Comparison of ENCODE assay signal across 24 cellular contexts in genomic region chr12:114321524-114321923, GRCh38.
A peak's percentile ranks its signal among the peaks of the same experiment; 100 is the strongest.
DNase-seq lines count a peak whose midpoint lies in the region; ATAC-seq, FAIRE-seq and TF ChIP-seq lines count a peak whose summit lies in the region.
"Had no signal": no experiment of that assay in that cellular context is flagged by ENCODE, and none has a peak within 500 bp of the region (broad histone marks: within the 10 kb centered on the region; RNA-seq: fewer than 3 reads in every experiment).

No MANE protein-coding gene starts in this region.

- TF ChIP-seq EP300 in A549 (IDR thresholded peaks at IDR 0.05) (no peak), K562 (IDR thresholded peaks at IDR 0.05; ENCODE audit: low read length) (no peak)

- 77% methylated on average over 1 of the region's 1 CpG for WGBS in A549 (ENCODE audit: missing lambda C conversion rate)
- WGBS in K562 (ENCODE audit: insufficient coverage, low coverage, missing lambda C conversion rate) = 0% methylated on average over 1 of the region's 1 CpG

- CTCF ChIA-PET in A549 (lab: Yijun Ruan, JAX) = interaction anchor here (0.6 to 1.9 kb wide), 4 partner anchors 8 to 1151 kb away, joined by 3 to 5 read pairs (median 4); no protein-coding TSS in a partner anchor
- CTCF ChIA-PET in K562 (lab: Yijun Ruan, JAX; ENCODE audit: low intra/inter-chr PET ratio) = no interaction called here

- in situ Hi-C loops in K562 (cut with MboI) = no loop called here

- TF ChIP-seq POLR2A in A549 (IDR thresholded peaks at IDR 0.05; ENCODE audit: low read length) = no peak
- no peak for TF ChIP-seq POLR2A in K562 (conservative IDR thresholded peaks at IDR 0.05)

- no peak overlapping the region for H3K27ac ChIP-seq in A549
- H3K27ac ChIP-seq in K562 (ENCODE audit: extremely low read depth, low read depth, low read length) = no peak overlapping the region
- H3K27ac ChIP-seq: BLaER1 had no signal

- intact Hi-C loops in K562 (cut with micrococcal nuclease) = no loop called here

- POLR2A ChIA-PET in A549 (lab: Yijun Ruan, JAX) = no interaction called here
- POLR2A ChIA-PET in K562 (lab: Yijun Ruan, JAX) = interaction anchor here (0.8 to 1.3 kb wide), 2 partner anchors 10 to 19 kb away, joined by 3 read pairs; no protein-coding TSS in a partner anchor

- TF ChIP-seq RAD21 in A549 (conservative IDR thresholded peaks at IDR 0.05 in 1 of 2, IDR thresholded peaks at IDR 0.05 in 1 of 2) (no peak), K562 (CRISPR knock-in tag; conservative IDR thresholded peaks at IDR 0.05 in 1 of 2, IDR thresholded peaks at IDR 0.05 in 1 of 2) (no peak)

- TF ChIP-seq CTCF in A549 (IDR thresholded peaks at IDR 0.05) (no peak), AG09309 (IDR thresholded peaks at IDR 0.05; ENCODE audit: control insufficient read depth, insufficient read depth, low read depth, low read length, missing control alignments) (peak; percentile 2), K562 (IDR thresholded peaks at IDR 0.05 in 2 of 3, conservative IDR thresholded peaks at IDR 0.05 in 1 of 3; ENCODE audit: insufficient read depth in 2 of 3, low read depth in 1 of 3, low read length in 3 of 3) (no peak)

- H3K9me3 ChIP-seq in A549 (no peaks in the 10 kb centered on the region), K562 (replicated peaks; ENCODE audit: control insufficient read depth, insufficient read depth, low read depth, low read length) (no peaks in the 10 kb centered on the region)
- H3K9me3 ChIP-seq: BE2C, BLaER1 had no signal

- no peaks in the 10 kb centered on the region for H3K79me2 ChIP-seq in K562 (ENCODE audit: control insufficient read depth, insufficient read depth, low read length)

- H4K20me1 ChIP-seq in K562 (replicated peaks; ENCODE audit: control insufficient read depth, insufficient read depth, low read length) = no peaks in the 10 kb centered on the region
- H4K20me1 ChIP-seq: BLaER1 had no signal

- H3K9me1 ChIP-seq in K562 (ENCODE audit: control insufficient read depth, insufficient read depth, low read length) = no peaks in the 10 kb centered on the region

- H2AFZ ChIP-seq in K562 (ENCODE audit: low read depth, low read length) = no peak overlapping the region

- BruUV-seq in K562 (replicated peaks; lab: Mats Ljungman, UMichigan) = no TSS peak

- H3K36me3 ChIP-seq in K562 (ENCODE audit: control insufficient read depth, insufficient read depth, low read length) = no peaks in the 10 kb centered on the region
- H3K36me3 ChIP-seq: BE2C, BLaER1 had no signal

- FAIRE-seq in A549 (lab: Jason Lieb, UNC) = no peak
- no peak for FAIRE-seq in K562 (lab: Jason Lieb, UNC)
- FAIRE-seq: A204.1, GM12878, GM12892, GM18507 had no signal

- DNase-seq in A549 (ENCODE audit: low read depth in 1 of 2, low spot score in 1 of 2) (no peak), AG09309 (ENCODE audit: low read depth) (no peak), K562 (ENCODE audit: extremely low read depth in 1 of 4, low spot score in 3 of 4) (peak in 1 of 4 experiments; percentile 3), T-helper 9 cell (no peak)
- DNase-seq: 8988T; BE2C; C1 segment of cervical spinal cord; CD4-positive, alpha-beta memory T cell; CD4-positive, CD25-positive, alpha-beta regulatory T cell; CD8-positive, alpha-beta memory T cell; COR-L47; DMS 273 treated with DMSO at 0.1 percent for 48 hours; DMS153; DMS53; DMS79; DND-41; EL; GDM1 had no signal

- no peaks in the 10 kb centered on the region for H3K4me1 ChIP-seq in A549
- H3K4me1 ChIP-seq in K562 (replicated peaks in 1 of 2; ENCODE audit: control insufficient read depth in 2 of 2, insufficient read depth in 2 of 2, low read length in 2 of 2) = no peaks in the 10 kb centered on the region
- H3K4me1 ChIP-seq: BE2C, BLaER1 had no signal

- no peak overlapping the region for H3K4me3 ChIP-seq in A549
- no peak overlapping the region for H3K4me3 ChIP-seq in AG09309 (ENCODE audit: control insufficient read depth, low read depth, low read length)
- no peak overlapping the region for H3K4me3 ChIP-seq in K562
- H3K4me3 ChIP-seq: BLaER1, GM12878 had no signal

- H3K9ac ChIP-seq in K562 (ENCODE audit: insufficient read depth in 1 of 2, low read depth in 2 of 2, low read length in 2 of 2) = no peak overlapping the region
- H3K9ac ChIP-seq: BLaER1 had no signal

- H3K27me3 ChIP-seq in K562 (ENCODE audit: control insufficient read depth in 2 of 2, insufficient read depth in 2 of 2, low read length in 2 of 2) = peaks cover 0 to 5% of the 10 kb centered on the region in 2 experiments; a peak in 4 of 5 replicates
- H3K27me3 ChIP-seq: BLaER1 had no signal

- ATAC-seq in A549 = no peak
- no peak for ATAC-seq in K562
- ATAC-seq in HG02840 (IDR thresholded peaks at IDR 0.05; ENCODE audit: low FRiP score, unreplicated experiment) = no peak
- ATAC-seq: GM12878 had no signal

- H3K4me2 ChIP-seq in A549 = no peak overlapping the region
- H3K4me2 ChIP-seq in K562 (ENCODE audit: insufficient read depth, low read length) = no peak overlapping the region
- H3K4me2 ChIP-seq: BLaER1 had no signal

TF ChIP-seq in A549, 52 proteins besides CTCF, POLR2A, EP300 and RAD21:
- TF ChIP-seq ELK1 (IDR thresholded peaks at IDR 0.05; ENCODE audit: low read depth, low read length) (no peak), NPAS2 (CRISPR knock-in tag; IDR thresholded peaks at IDR 0.05; ENCODE audit: borderline replicate concordance) (no peak), ZFP36 (IDR thresholded peaks at IDR 0.05; ENCODE audit: borderline replicate concordance, partially characterized antibody) (peak; percentile 82)

TF ChIP-seq in K562, 482 proteins besides CTCF, POLR2A, EP300 and RAD21:
- TF ChIP-seq ZFP36 (IDR thresholded peaks at IDR 0.05; ENCODE audit: low read depth, low read length, partially characterized antibody) (peak; percentile 99), USF1 (CRISPR knock-in tag; IDR thresholded peaks at IDR 0.05) (no peak), RBM25 (IDR thresholded peaks at IDR 0.05; ENCODE audit: low read depth, low read length, severe bottlenecking) (peak; percentile 93), MYBL2 (IDR thresholded peaks at IDR 0.05; ENCODE audit: low read depth) (no peak), MYBL2 (CRISPR knock-in tag; IDR thresholded peaks at IDR 0.05; ENCODE audit: borderline replicate concordance) (no peak), ZNF830 (CRISPR knock-in tag; IDR thresholded peaks at IDR 0.05) (no peak), PTBP1 (IDR thresholded peaks at IDR 0.05; ENCODE audit: low read depth, low read length) (0 out of 2 replicates have a peak, but pooled peaks have one; percentile 54), BCOR (IDR thresholded peaks at IDR 0.05) (0 out of 2 replicates have a peak, but pooled peaks have one; percentile 50), PURB (CRISPR knock-in tag; IDR thresholded peaks at IDR 0.05; ENCODE audit: low read depth) (no peak), ZNF436 (CRISPR knock-in tag; IDR thresholded peaks at IDR 0.05) (peak; percentile 51; the same call in 1 of the 2 replicates), ESRRB (CRISPR knock-in tag; IDR thresholded peaks at IDR 0.05; ENCODE audit: borderline replicate concordance) (no peak), SMARCA5 (IDR thresholded peaks at IDR 0.05) (peak; percentile 56; the same call in 1 of the 2 replicates), MBD2 (IDR thresholded peaks at IDR 0.05; ENCODE audit: borderline replicate concordance, low read depth) (no peak)
- TF ChIP-seq, protein P1, sequence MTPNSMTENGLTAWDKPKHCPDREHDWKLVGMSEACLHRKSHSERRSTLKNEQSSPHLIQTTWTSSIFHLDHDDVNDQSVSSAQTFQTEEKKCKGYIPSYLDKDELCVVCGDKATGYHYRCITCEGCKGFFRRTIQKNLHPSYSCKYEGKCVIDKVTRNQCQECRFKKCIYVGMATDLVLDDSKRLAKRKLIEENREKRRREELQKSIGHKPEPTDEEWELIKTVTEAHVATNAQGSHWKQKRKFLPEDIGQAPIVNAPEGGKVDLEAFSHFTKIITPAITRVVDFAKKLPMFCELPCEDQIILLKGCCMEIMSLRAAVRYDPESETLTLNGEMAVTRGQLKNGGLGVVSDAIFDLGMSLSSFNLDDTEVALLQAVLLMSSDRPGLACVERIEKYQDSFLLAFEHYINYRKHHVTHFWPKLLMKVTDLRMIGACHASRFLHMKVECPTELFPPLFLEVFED (CRISPR knock-in tag; conservative IDR thresholded peaks at IDR 0.05) = no peak

Comparison
In these comparisons a context has a peak if more than half of its experiments do, and no peak if none do; other contexts are left out.
1. Of the 35 proteins assayed by ChIP-seq in both K562 and A549: peak only in K562: none; only in A549: none; in both: ZFP36; in neither: 34.